ENCODE assay signal across 8 cellular contexts in genomic region chr12:75334384-75335030, GRCh38. TPM values are rescaled to one million over a fixed set of nuclear protein-coding genes. Genes with fewer than 3 reads are reported as not detected.
DNase-seq lines count a peak whose midpoint lies in the region; ATAC-seq, FAIRE-seq and TF ChIP-seq lines count a peak whose summit lies in the region.

TSS of gene GLIPR1L1 (plus strand) at chr12:75334670. CDS start at chr12:75334729, 59 bp downstream.

- WGBS in psoas muscle, 3 donors = 7 to 15% (median 8%) methylated on average over 23 of the region's 23 CpGs

- intact Hi-C loops in left ventricle myocardium superior (cut with micrococcal nuclease) = loop anchor here (10.0 kb wide), 2 partner anchors 60 to 170 kb away; partner anchors contain the start of gene GLIPR1L2
- intact Hi-C loops in psoas muscle (cut with DNase I) = loop anchor here in 1 of 2 donors (2.0 to 5.0 kb wide), 2 partner anchors 54 to 173 kb away; no protein-coding TSS in a partner anchor

- ATAC-seq in GM21723 (IDR thresholded peaks at IDR 0.05; ENCODE audit: unreplicated experiment) (peak; percentile 67), left ventricle myocardium superior (peak; percentile 85), psoas muscle (peak; percentile 75 to 81 (median 78))

- no peaks in the 10 kb centered on the region; the same call in 1 of the 2 replicates for H3K36me3 ChIP-seq in SU-DHL-6 (ENCODE audit: low read length)
- H3K36me3 ChIP-seq in psoas muscle (ENCODE audit: insufficient read depth in 1 of 2, low read depth in 1 of 2) = no peaks in the 10 kb centered on the region

- H3F3A ChIP-seq in SU-DHL-6 (ENCODE audit: insufficient read depth) = no peaks in the 10 kb centered on the region

- peak; percentile 69 for TF ChIP-seq CTCF in SU-DHL-6 (IDR thresholded peaks at IDR 0.05; ENCODE audit: insufficient read depth, low read length, poor library complexity, severe bottlenecking)
- TF ChIP-seq CTCF in psoas muscle (IDR thresholded peaks at IDR 0.05) = peak; percentile 91

- peak within 1 kb of the TSS; percentile 24; the same call in 1 of the 2 replicates for H3K9ac ChIP-seq in SU-DHL-6 (ENCODE audit: low read length)

- H3K27me3 ChIP-seq in SU-DHL-6 (ENCODE audit: low read length) = no peaks in the 10 kb centered on the region
- H3K27me3 ChIP-seq in psoas muscle (ENCODE audit: insufficient read depth in 3 of 3, low read length in 2 of 3) = no peaks in the 10 kb centered on the region

- peak within 1 kb of the TSS; percentile 34 for H2AFZ ChIP-seq in SU-DHL-6 (ENCODE audit: low read depth, low read length, severe bottlenecking)

- no peaks in the 10 kb centered on the region for H3K9me2 ChIP-seq in SU-DHL-6 (replicated peaks; ENCODE audit: insufficient read depth, low read length)

- H4K20me1 ChIP-seq in SU-DHL-6 (ENCODE audit: low read depth, low read length) = no peaks in the 10 kb centered on the region

- no peak within 1 kb of the TSS for H3K4me3 ChIP-seq in Jurkat, Clone E6-1 (ENCODE audit: low read length)
- H3K4me3 ChIP-seq in SU-DHL-6 (ENCODE audit: insufficient read depth, low read length, poor library complexity, severe bottlenecking) = no peak within 1 kb of the TSS
- H3K4me3 ChIP-seq in psoas muscle = peak within 1 kb of the TSS; percentile 51

- no peak for FAIRE-seq in urothelium cell line (lab: Jason Lieb, UNC)

- H3K79me2 ChIP-seq in SU-DHL-6 (ENCODE audit: insufficient read depth, low read length) = no peaks in the 10 kb centered on the region

- H3K4me1 ChIP-seq in psoas muscle = peaks cover 3% of the 10 kb centered on the region

- no peak within 1 kb of the TSS for H3K27ac ChIP-seq in SU-DHL-6 (ENCODE audit: low read depth, low read length)
- no peak within 1 kb of the TSS for H3K27ac ChIP-seq in psoas muscle

- H3K4me2 ChIP-seq in SU-DHL-6 (ENCODE audit: low read depth, low read length, poor library complexity, severe bottlenecking) = peak within 1 kb of the TSS; percentile 41

- H3K9me3 ChIP-seq in SU-DHL-6 (ENCODE audit: insufficient read depth, low read length) (no peaks in the 10 kb centered on the region), psoas muscle (no peaks in the 10 kb centered on the region)

- DNase-seq in GF-D8 (lab: John Stamatoyannopoulos, UW) (peak; percentile 24), amniotic stem cell (lab: John Stamatoyannopoulos, UW) (peak; percentile 91), left ventricle myocardium superior (peak; percentile 79), psoas muscle (peak; percentile 79 to 81), urothelium cell line (ENCODE audit: low spot score) (peak; percentile 68)
- peak; percentile 78 for DNase-seq in Jurkat, Clone E6-1 (ENCODE audit: low read depth, low spot score)

RNA-seq across cellular contexts. Expression of gene GLIPR1L1, which starts in this region (rescaled TPM):
- polyA plus RNA-seq in Jurkat, Clone E6-1 (2012; ENCODE audit: insufficient read depth, insufficient read length) = not detected
- not detected for total RNA-seq in left ventricle myocardium superior
- total RNA-seq in psoas muscle = not detected
- not detected for polyA plus RNA-seq in psoas muscle

Comparison
In these comparisons a context has a peak if more than half of its experiments do, and no peak if none do; other contexts are left out.
1. Peak in DNase-seq and ATAC-seq in left ventricle myocardium superior; RNA of the gene not detected or under 1 TPM.
2. Peak in DNase-seq, ATAC-seq and H3K4me3 ChIP-seq in psoas muscle; RNA of the gene not detected or under 1 TPM.
3. DNase-seq: peak in every context shown above with its lines; median percentile 91 in amniotic stem cell; 80 in psoas muscle; 79 in left ventricle myocardium superior; 78 in Jurkat, Clone E6-1; 68 in urothelium cell line; 24 in GF-D8.